Comparison of ENCODE assay signal across 21 cellular contexts in genomic region chr2:237501892-237502513, GRCh38. TPM values are rescaled to one million over a fixed set of nuclear protein-coding genes. Genes with fewer than 3 reads are reported as not detected.
DNase-seq lines count a peak whose midpoint lies in the region; ATAC-seq, FAIRE-seq and TF ChIP-seq lines count a peak whose summit lies in the region.
"Had no signal": no experiment of that assay in that cellular context is flagged by ENCODE, and none has a peak within 500 bp of the region (broad histone marks: within the 10 kb centered on the region; RNA-seq: fewer than 3 reads in every experiment).

No MANE protein-coding gene starts in this region.

- H2AFZ ChIP-seq in astrocyte (ENCODE audit: low read depth, low read length): no peak overlapping the region

- no peak for ATAC-seq in naive thymus-derived CD4-positive, alpha-beta T cell
- ATAC-seq: effector memory CD8-positive, alpha-beta T cell had no signal

- TF ChIP-seq CTCF in astrocyte (IDR thresholded peaks at IDR 0.05; ENCODE audit: insufficient read depth, low read depth, low read length): no peak

- peak overlapping the region; percentile 30 for H3K27ac Mint-ChIP-seq in astrocyte (ENCODE audit: unreplicated experiment)
- no peak overlapping the region for H3K27ac Mint-ChIP-seq in naive thymus-derived CD4-positive, alpha-beta T cell
- H3K27ac Mint-ChIP-seq: CD4-positive, CD25-positive, alpha-beta regulatory T cell; effector memory CD8-positive, alpha-beta T cell; memory B cell had no signal

- H3K4me2 ChIP-seq in astrocyte (ENCODE audit: low read length) (peak overlapping the region; percentile 17), skeletal muscle satellite cell (ENCODE audit: low read length) (peak overlapping the region; percentile 53)

- peak overlapping the region; percentile 80 for H3K9ac ChIP-seq in astrocyte (ENCODE audit: low read length)
- peak overlapping the region; percentile 81 for H3K9ac ChIP-seq in skeletal muscle satellite cell (ENCODE audit: low read depth, low read length)

- H3K4me1 ChIP-seq in astrocyte (ENCODE audit: insufficient read depth, low read length) (peaks cover 28% of the 10 kb centered on the region), skeletal muscle satellite cell (ENCODE audit: control insufficient read depth, insufficient read depth, low read length) (peaks cover 61% of the 10 kb centered on the region)
- no peaks in the 10 kb centered on the region for H3K4me1 ChIP-seq in naive thymus-derived CD4-positive, alpha-beta T cell (ENCODE audit: control insufficient read depth in 2 of 2, insufficient read depth in 2 of 2, low read length in 2 of 2)

- H4K20me1 ChIP-seq in astrocyte (ENCODE audit: insufficient read depth, low read length): no peaks in the 10 kb centered on the region

- H3K27me3 Mint-ChIP-seq in astrocyte (ENCODE audit: low read depth, unreplicated experiment): no peaks in the 10 kb centered on the region
- peaks cover 6 to 29% (median 19%) of the 10 kb centered on the region in 5 donors for H3K27me3 Mint-ChIP-seq in naive thymus-derived CD4-positive, alpha-beta T cell

- no peaks in the 10 kb centered on the region for H3K9me3 Mint-ChIP-seq in astrocyte (ENCODE audit: unreplicated experiment)
- H3K9me3 Mint-ChIP-seq in naive thymus-derived CD4-positive, alpha-beta T cell: no peaks in the 10 kb centered on the region
- H3K9me3 Mint-ChIP-seq: effector memory CD8-positive, alpha-beta T cell; memory B cell had no signal

- FAIRE-seq in astrocyte (lab: Jason Lieb, UNC): no peak
- FAIRE-seq in GM12891 (lab: Jason Lieb, UNC): no peak

- POLR2A ChIA-PET in naive thymus-derived CD4-positive, alpha-beta T cell (lab: Charles Lee): interaction anchor here (1.0 kb wide), 1 partner anchor 11 kb away, joined by 3 read pairs; no protein-coding TSS in a partner anchor

- peak overlapping the region; percentile 100 for H3K27ac ChIP-seq in astrocyte (ENCODE audit: low read depth, low read length)
- H3K27ac ChIP-seq in naive thymus-derived CD4-positive, alpha-beta T cell (ENCODE audit: low read depth, low read length): no peak overlapping the region
- H3K27ac ChIP-seq: ovary had no signal

- H3K36me3 Mint-ChIP-seq in astrocyte (ENCODE audit: low read depth, unreplicated experiment): peaks cover 9% of the 10 kb centered on the region
- H3K36me3 Mint-ChIP-seq in naive thymus-derived CD4-positive, alpha-beta T cell: no peaks in the 10 kb centered on the region
- H3K36me3 Mint-ChIP-seq: CD4-positive, CD25-positive, alpha-beta regulatory T cell; memory B cell had no signal

- intact Hi-C loops in naive thymus-derived CD4-positive, alpha-beta T cell (cut with micrococcal nuclease): no loop called here

- DNase-seq in ELR (ENCODE audit: low read depth) (peak; percentile 34), astrocyte (ENCODE audit: low read depth) (peak; percentile 10), iris pigment epithelial cell (ENCODE audit: low read depth) (peak; percentile 45), GM12891 (ENCODE audit: insufficient read length, low spot score) (no peak), NAMALWA (ENCODE audit: low spot score) (no peak), ACHN (no peak)
- DNase-seq in naive thymus-derived CD4-positive, alpha-beta T cell: no peak
- DNase-seq: activated CD4-positive, alpha-beta T cell treated with anti-CD3 and anti-CD28 coated beads for 48 hours; CD4-positive, CD25-positive, alpha-beta regulatory T cell; effector memory CD8-positive, alpha-beta T cell; GF-D8; hippocampal formation; MV-4-11; NCI-H2227 treated with DMSO at 0.1 percent for 48 hours; ovary; stimulated activated CD4-positive, alpha-beta T cell treated with anti-CD3 and anti-CD28 coated beads, Interleukin-4, amount 100 ng/mL, for 24 hours; stimulated activated naive CD4-positive, alpha-beta T cell; T-helper 1 cell had no signal

- H3K4me3 ChIP-seq in astrocyte (ENCODE audit: insufficient read depth, low read depth, low read length) (no peak overlapping the region), skeletal muscle satellite cell (ENCODE audit: low read length) (no peak overlapping the region)
- H3K4me3 ChIP-seq in naive thymus-derived CD4-positive, alpha-beta T cell (ENCODE audit: low read length): no peak overlapping the region
- H3K4me3 ChIP-seq: ovary had no signal

- no peaks in the 10 kb centered on the region for H3K9me3 ChIP-seq in astrocyte (ENCODE audit: insufficient read depth, low read depth, low read length)
- no peaks in the 10 kb centered on the region for H3K9me3 ChIP-seq in skeletal muscle satellite cell (replicated peaks; ENCODE audit: low read length)
- no peaks in the 10 kb centered on the region for H3K9me3 ChIP-seq in naive thymus-derived CD4-positive, alpha-beta T cell (ENCODE audit: control insufficient read depth in 2 of 3, low read length in 3 of 3)
- H3K9me3 ChIP-seq: ovary had no signal

- CTCF ChIA-PET in naive thymus-derived CD4-positive, alpha-beta T cell (lab: Charles Lee): no interaction called here

- no peaks in the 10 kb centered on the region for H3K27me3 ChIP-seq in astrocyte (ENCODE audit: insufficient read depth, low read length)
- H3K27me3 ChIP-seq in skeletal muscle satellite cell (ENCODE audit: control insufficient read depth, insufficient read depth, low read length): no peaks in the 10 kb centered on the region
- H3K27me3 ChIP-seq in naive thymus-derived CD4-positive, alpha-beta T cell (ENCODE audit: control insufficient read depth in 2 of 2, insufficient read depth in 2 of 2, low read length in 2 of 2): no peaks in the 10 kb centered on the region
- H3K27me3 ChIP-seq: ovary had no signal

- peaks cover 55% of the 10 kb centered on the region for H3K36me3 ChIP-seq in astrocyte (ENCODE audit: insufficient read depth, low read length)
- peaks cover 75% of the 10 kb centered on the region for H3K36me3 ChIP-seq in skeletal muscle satellite cell (ENCODE audit: insufficient read depth, low read length)
- H3K36me3 ChIP-seq in naive thymus-derived CD4-positive, alpha-beta T cell (ENCODE audit: control insufficient read depth in 2 of 3, insufficient read depth in 3 of 3, low read length in 3 of 3): no peaks in the 10 kb centered on the region
- H3K36me3 ChIP-seq: ovary had no signal

- in situ Hi-C loops in ACHN (cut with HindIII; ENCODE audit: low pct_ligation_motif_present, low pct_unique_long_range_greater_than_20kb, low sequenced_read_pairs): no loop called here

- H3K4me3 Mint-ChIP-seq in astrocyte (ENCODE audit: unreplicated experiment): no peak overlapping the region
- H3K4me3 Mint-ChIP-seq in naive thymus-derived CD4-positive, alpha-beta T cell: no peak overlapping the region
- H3K4me3 Mint-ChIP-seq: CD4-positive, CD25-positive, alpha-beta regulatory T cell; effector memory CD8-positive, alpha-beta T cell; memory B cell had no signal

- TF ChIP-seq POLR2A in GM12891 (IDR thresholded peaks at IDR 0.05; ENCODE audit: low read depth, low read length): no peak

- peaks cover 79% of the 10 kb centered on the region for H3K79me2 ChIP-seq in astrocyte (ENCODE audit: insufficient read depth, low read length)

- peaks cover 20% of the 10 kb centered on the region for H3K4me1 Mint-ChIP-seq in astrocyte (ENCODE audit: low read depth, unreplicated experiment)
- peaks cover 0 to 5% (median 0%) of the 10 kb centered on the region in 7 donors for H3K4me1 Mint-ChIP-seq in naive thymus-derived CD4-positive, alpha-beta T cell
- H3K4me1 Mint-ChIP-seq: CD4-positive, CD25-positive, alpha-beta regulatory T cell had no signal

TF ChIP-seq in GM12891, 5 proteins besides CTCF, POLR2A, EP300 and RAD21:
- no peak for TF ChIP-seq TAF1 (IDR thresholded peaks at IDR 0.05; ENCODE audit: low read depth, low read length)
- TF ChIP-seq SPI1 (IDR thresholded peaks at IDR 0.05; ENCODE audit: low read depth, low read length): no peak
- TF ChIP-seq POLR2AphosphoS5 (IDR thresholded peaks at IDR 0.05; ENCODE audit: low read depth, low read length): no peak

RNA-seq across cellular contexts. Expression of gene MLPH, which starts 15.0 kb away (rescaled TPM):
- total RNA-seq in astrocyte: 14.2 and 16.2 TPM in 2 replicates
- total RNA-seq in skeletal muscle satellite cell (2012; rRNA removed): 24.7 and 53.0 TPM in 2 replicates
- polyA plus RNA-seq in GM12891 (2012; ENCODE audit: low read depth, missing spikeins): not detected
- not detected for total RNA-seq in naive thymus-derived CD4-positive, alpha-beta T cell
- polyA plus RNA-seq in naive thymus-derived CD4-positive, alpha-beta T cell: not detected
- total RNA-seq: HT1080 had no signal
- polyA plus RNA-seq: CD4-positive, CD25-positive, alpha-beta regulatory T cell had no signal

Comparison
In these comparisons a context has a peak if more than half of its experiments do, and no peak if none do; other contexts are left out.
1. DNase-seq: peak in ELR (single experiment), astrocyte (single experiment) and iris pigment epithelial cell (single experiment); none in GM12891 (single experiment), naive thymus-derived CD4-positive, alpha-beta T cell (0 of 9), NAMALWA (single experiment) and ACHN (single experiment).
2. RNA of gene MLPH, which starts 15.0 kb away (total RNA-seq): 14.2 to 16.2 TPM in astrocyte; not detected in naive thymus-derived CD4-positive, alpha-beta T cell; every median in the first group is over 10 times any median in the second.